In the genomic region with DNA sequence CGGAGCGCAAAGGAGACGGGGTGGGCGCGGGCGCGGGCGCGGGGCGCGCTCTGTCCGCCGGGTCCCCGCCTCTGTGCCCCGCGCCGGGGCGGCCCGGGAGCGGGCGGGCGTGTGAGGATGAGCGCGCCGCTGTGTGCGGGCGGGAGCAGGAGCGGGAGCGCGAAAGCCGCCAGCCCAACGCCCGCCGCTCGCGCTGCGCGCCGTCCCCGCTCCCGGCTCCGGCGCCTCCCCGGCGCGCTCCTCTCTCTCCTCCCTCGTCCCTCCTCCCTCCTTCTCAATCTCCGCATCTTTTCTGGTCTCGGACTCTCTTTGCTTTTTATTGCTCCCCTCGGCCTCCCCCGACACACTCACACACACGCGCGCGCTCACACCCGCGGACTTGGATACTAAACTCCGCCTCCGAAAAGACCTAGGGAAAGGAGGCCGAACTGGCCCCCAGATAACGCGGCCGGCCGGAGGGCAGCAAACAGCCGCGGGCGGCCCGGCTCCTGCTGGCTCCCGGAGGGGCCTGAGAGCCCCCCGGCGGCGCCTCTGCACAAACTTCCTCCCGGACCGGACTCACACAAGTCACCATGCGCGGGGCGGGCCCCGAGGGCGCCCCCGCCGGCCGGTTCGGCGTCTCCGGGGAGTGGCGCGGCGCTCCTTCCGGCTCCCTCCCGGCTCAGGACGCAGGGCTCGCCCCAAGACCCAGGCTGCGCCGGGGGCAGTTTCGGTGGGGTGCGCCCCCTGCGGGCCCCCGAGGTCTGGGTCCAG, we compare ENCODE assay signal across 8 cellular contexts. TPM values are rescaled to one million over a fixed set of nuclear protein-coding genes. Genes with fewer than 3 reads are reported as not detected.
DNase-seq lines count a peak whose midpoint lies in the region; ATAC-seq and TF ChIP-seq lines count a peak whose summit lies in the region.

A gene with protein sequence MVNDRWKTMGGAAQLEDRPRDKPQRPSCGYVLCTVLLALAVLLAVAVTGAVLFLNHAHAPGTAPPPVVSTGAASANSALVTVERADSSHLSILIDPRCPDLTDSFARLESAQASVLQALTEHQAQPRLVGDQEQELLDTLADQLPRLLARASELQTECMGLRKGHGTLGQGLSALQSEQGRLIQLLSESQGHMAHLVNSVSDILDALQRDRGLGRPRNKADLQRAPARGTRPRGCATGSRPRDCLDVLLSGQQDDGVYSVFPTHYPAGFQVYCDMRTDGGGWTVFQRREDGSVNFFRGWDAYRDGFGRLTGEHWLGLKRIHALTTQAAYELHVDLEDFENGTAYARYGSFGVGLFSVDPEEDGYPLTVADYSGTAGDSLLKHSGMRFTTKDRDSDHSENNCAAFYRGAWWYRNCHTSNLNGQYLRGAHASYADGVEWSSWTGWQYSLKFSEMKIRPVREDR (minus strand): TSS at position 596 of the 753 bp plus-strand sequence. CDS start 640 bp downstream, outside the sequence.

- H3K4me3 Mint-ChIP-seq in activated T-cell treated with anti-CD3 and anti-CD28 coated beads, Interleukin-2, amount 50 U/mL, for 72 hours, result peak within 1 kb of the TSS; percentile 77 to 89

- H3K36me3 ChIP-seq in iPS DF 6.9 (ENCODE audit: control insufficient read depth, insufficient read depth, low read length), result no peaks in the 10 kb centered on the region

- ATAC-seq in activated T-cell treated with anti-CD3 and anti-CD28 coated beads, Interleukin-2, amount 50 U/mL, for 72 hours (replicated peaks in 1 of 2), result peak; percentile 61 to 67
- no peak for ATAC-seq in stimulated activated naive CD8-positive, alpha-beta T cell treated with anti-CD3 and anti-CD28 coated beads, Interleukin-15, Interleukin-2, amounts not matched to agents 100 U/mL and 50 U/mL, for 24 hours
- no peak for ATAC-seq in HG03432 (IDR thresholded peaks at IDR 0.05; ENCODE audit: unreplicated experiment)

- no peak within 1 kb of the TSS for H3K27ac ChIP-seq in iPS DF 6.9 (ENCODE audit: low read length)

- H3K27me3 ChIP-seq in iPS DF 6.9 (ENCODE audit: control insufficient read depth, insufficient read depth, low read length), result peaks cover 10% of the 10 kb centered on the region; the same call in 1 of the 2 replicates

- no peaks in the 10 kb centered on the region for H3K9me3 Mint-ChIP-seq in activated T-cell treated with anti-CD3 and anti-CD28 coated beads, Interleukin-2, amount 50 U/mL, for 72 hours

- no peaks in the 10 kb centered on the region for H3K36me3 Mint-ChIP-seq in activated T-cell treated with anti-CD3 and anti-CD28 coated beads, Interleukin-2, amount 50 U/mL, for 72 hours (ENCODE audit: insufficient read depth in 2 of 2)

- H3K9me3 ChIP-seq in iPS DF 6.9 (ENCODE audit: control insufficient read depth, insufficient read depth, low read length), result no peaks in the 10 kb centered on the region

- peaks cover 13% of the 10 kb centered on the region for H3K4me1 Mint-ChIP-seq in activated T-cell treated with anti-CD3 and anti-CD28 coated beads, Interleukin-2, amount 50 U/mL, for 72 hours (ENCODE audit: low read depth)

- H3K4me3 ChIP-seq in iPS DF 6.9 (ENCODE audit: low read length), result peak within 1 kb of the TSS; percentile 69

- peaks cover 16% of the 10 kb centered on the region for H3K4me1 ChIP-seq in iPS DF 6.9 (ENCODE audit: control insufficient read depth, insufficient read depth, low read length)

- DNase-seq in DMS53 (lab: John Stamatoyannopoulos, UW) (peak; percentile 66), DMS53 treated with DMSO at 0.1 percent for 48 hours (lab: John Stamatoyannopoulos, UW; ENCODE audit: unreplicated experiment) (no peak), iPS DF 6.9 (ENCODE audit: low read depth, low spot score) (no peak), ureter (ENCODE audit: low spot score) (no peak)
- DNase-seq in activated T-cell treated with anti-CD3 and anti-CD28 coated beads, Interleukin-2, amount 50 U/mL, for 72 hours, result peak; percentile 41 to 52
- DNase-seq in stimulated activated naive CD8-positive, alpha-beta T cell treated with anti-CD3 and anti-CD28 coated beads, Interleukin-15, Interleukin-2, amounts not matched to agents 100 U/mL and 50 U/mL, for 24 hours, result peak; percentile 35

- H3K27ac Mint-ChIP-seq in activated T-cell treated with anti-CD3 and anti-CD28 coated beads, Interleukin-2, amount 50 U/mL, for 72 hours, result no peak within 1 kb of the TSS

- peaks cover 51% of the 10 kb centered on the region for H3K27me3 Mint-ChIP-seq in activated T-cell treated with anti-CD3 and anti-CD28 coated beads, Interleukin-2, amount 50 U/mL, for 72 hours (ENCODE audit: low read depth)

- WGBS in iPS DF 6.9 (ENCODE audit: insufficient coverage, insufficient read length), result no CpG with 5 or more reads among the region's 98 CpGs

- TF ChIP-seq CTCF in LNCAP (IDR thresholded peaks at IDR 0.05), result peak; percentile 44

RNA-seq across cellular contexts. Expression of the gene that starts here (rescaled TPM):
- not detected for total RNA-seq in activated T-cell treated with anti-CD3 and anti-CD28 coated beads, Interleukin-2, amount 50 U/mL, for 72 hours
- not detected for total RNA-seq in ureter

Comparison
In these comparisons a context has a peak if more than half of its experiments do, and no peak if none do; other contexts are left out.
1. DNase-seq: peak in DMS53 (single experiment) and stimulated activated naive CD8-positive, alpha-beta T cell treated with anti-CD3 and anti-CD28 coated beads, Interleukin-15, Interleukin-2, amounts not matched to agents 100 U/mL and 50 U/mL, for 24 hours (single experiment); none in DMS53 treated with DMSO at 0.1 percent for 48 hours (single experiment), iPS DF 6.9 (single experiment) and ureter (single experiment).
2. Peak in DNase-seq and ATAC-seq in activated T-cell treated with anti-CD3 and anti-CD28 coated beads, Interleukin-2, amount 50 U/mL, for 72 hours; RNA of the gene not detected or under 1 TPM.